In genomic region chr9:99905833-99906402, GRCh38 we compare ENCODE assay signal across 8 cellular contexts. TPM values are rescaled to one million over a fixed set of nuclear protein-coding genes. Genes with fewer than 3 reads are reported as not detected.
DNase-seq lines count a peak whose midpoint lies in the region; ATAC-seq, FAIRE-seq and TF ChIP-seq lines count a peak whose summit lies in the region.

No MANE protein-coding gene starts in this region.

- no peak for FAIRE-seq in endothelial cell of umbilical vein (lab: Jason Lieb, UNC)

- peaks cover 0 to 26% (median 18%) of the 10 kb centered on the region in 9 donors for H3K4me1 ChIP-seq in heart right ventricle
- peaks cover 20% of the 10 kb centered on the region for H3K4me1 ChIP-seq in OCI-LY1 (ENCODE audit: insufficient read depth, low read length, severe bottlenecking)
- peaks cover 3% of the 10 kb centered on the region for H3K4me1 ChIP-seq in endothelial cell of umbilical vein (ENCODE audit: control insufficient read depth, extremely low read depth, insufficient read depth, low read length)
- peaks cover 11 to 12% of the 10 kb centered on the region in 2 experiments for H3K4me1 ChIP-seq in neutrophil (ENCODE audit: control insufficient read depth in 1 of 2, insufficient read depth in 1 of 2, low read depth in 1 of 2, low read length in 1 of 2)

- H4K20me1 ChIP-seq in OCI-LY1 (ENCODE audit: insufficient read depth, low read length) (no peaks in the 10 kb centered on the region), endothelial cell of umbilical vein (replicated peaks; ENCODE audit: control insufficient read depth, extremely low read depth, insufficient read depth, low read length) (no peaks in the 10 kb centered on the region)

- no peaks in the 10 kb centered on the region for H3F3A ChIP-seq in OCI-LY1 (ENCODE audit: insufficient read depth, low read length)

- H3K4me3 ChIP-seq in heart right ventricle: peak overlapping the region; percentile 74 to 99 (median 94)
- peak overlapping the region; percentile 76 for H3K4me3 ChIP-seq in OCI-LY1 (ENCODE audit: low read depth, low read length, poor library complexity, severe bottlenecking)
- H3K4me3 ChIP-seq in endothelial cell of umbilical vein (replicated peaks in 1 of 3; ENCODE audit: insufficient read depth in 1 of 3, low read depth in 1 of 3, low read length in 3 of 3): peak overlapping the region; percentile 26 to 90 (median 66)
- peak overlapping the region; percentile 87 to 95 for H3K4me3 ChIP-seq in neutrophil (ENCODE audit: low read depth in 1 of 2, low read length in 1 of 2)

- H3K79me2 ChIP-seq in OCI-LY1 (ENCODE audit: insufficient read depth, low read length) (0 out of 2 replicates have a peak, but pooled peaks cover 3% of the 10 kb centered on the region), endothelial cell of umbilical vein (ENCODE audit: control insufficient read depth, insufficient read depth, low read length) (no peaks in the 10 kb centered on the region)

- H3K36me3 ChIP-seq in heart right ventricle (peaks cover 0 to 2% (median 0%) of the 10 kb centered on the region in 9 donors), OCI-LY1 (ENCODE audit: insufficient read depth, low read length) (no peaks in the 10 kb centered on the region), endothelial cell of umbilical vein (ENCODE audit: control insufficient read depth in 2 of 2, extremely low read depth in 1 of 2, insufficient read depth in 2 of 2, low read length in 2 of 2) (no peaks in the 10 kb centered on the region), neutrophil (no peaks in the 10 kb centered on the region)

- H3K9me2 ChIP-seq in OCI-LY1 (ENCODE audit: low read depth, low read length): no peaks in the 10 kb centered on the region

- H3K9me3 ChIP-seq in heart right ventricle (no peaks in the 10 kb centered on the region), OCI-LY1 (ENCODE audit: low read length) (no peaks in the 10 kb centered on the region), endothelial cell of umbilical vein (replicated peaks; ENCODE audit: control insufficient read depth, insufficient read depth, low read length) (no peaks in the 10 kb centered on the region), neutrophil (no peaks in the 10 kb centered on the region)

- ATAC-seq in heart right ventricle (peak in 1 of 8 donors; percentile 3), left cardiac atrium (no peak), omental fat pad (ENCODE audit: low FRiP score) (no peak)

- H3K27me3 ChIP-seq in heart right ventricle (no peaks in the 10 kb centered on the region), OCI-LY1 (ENCODE audit: insufficient read depth, low read length) (no peaks in the 10 kb centered on the region), endothelial cell of umbilical vein (ENCODE audit: control insufficient read depth in 2 of 2, insufficient read depth in 2 of 2, low read length in 2 of 2) (no peaks in the 10 kb centered on the region), neutrophil (no peaks in the 10 kb centered on the region)

- TF ChIP-seq POLR2A in endothelial cell of umbilical vein (IDR thresholded peaks at IDR 0.05; ENCODE audit: low read depth, low read length): no peak

- TF ChIP-seq CTCF in heart right ventricle (IDR thresholded peaks at IDR 0.05) (no peak), OCI-LY1 (IDR thresholded peaks at IDR 0.05; ENCODE audit: low read length) (no peak), endothelial cell of umbilical vein (IDR thresholded peaks at IDR 0.05; ENCODE audit: extremely low read depth in 1 of 2, insufficient read depth in 1 of 2, low read depth in 1 of 2, low read length in 2 of 2) (no peak), neutrophil (IDR thresholded peaks at IDR 0.05) (no peak), omental fat pad (IDR thresholded peaks at IDR 0.05) (no peak)

- H3K4me2 ChIP-seq in OCI-LY1 (ENCODE audit: low read length): peak overlapping the region; percentile 73
- peak overlapping the region; percentile 80 for H3K4me2 ChIP-seq in endothelial cell of umbilical vein (ENCODE audit: insufficient read depth, low read length)

- CTCF ChIA-PET in endothelial cell of umbilical vein (lab: Charles Lee): interaction anchor here (0.9 to 1.8 kb wide), 7 partner anchors 9 to 733 kb away, joined by 3 to 5 read pairs (median 4); no protein-coding TSS in a partner anchor

- 33 to 34% methylated on average over 9 of the region's 9 CpGs for WGBS in heart right ventricle, 2 donors

- H3K27ac ChIP-seq in heart right ventricle (peak overlapping the region; percentile 91 to 99 (median 98)), OCI-LY1 (ENCODE audit: low read depth, low read length, poor library complexity, severe bottlenecking) (no peak overlapping the region), endothelial cell of umbilical vein (ENCODE audit: insufficient read depth, low read depth, low read length) (no peak overlapping the region), neutrophil (peak overlapping the region; percentile 88)

- H2AFZ ChIP-seq in OCI-LY1 (ENCODE audit: low read length) (peak overlapping the region; percentile 69; the same call in 1 of the 2 replicates), endothelial cell of umbilical vein (ENCODE audit: low read depth, low read length) (peak overlapping the region; percentile 93)

- no peaks in the 10 kb centered on the region for H3K9me1 ChIP-seq in endothelial cell of umbilical vein (replicated peaks; ENCODE audit: control insufficient read depth, extremely low read depth, insufficient read depth, low read length)

- H3K9ac ChIP-seq in OCI-LY1 (ENCODE audit: low read length) (peak overlapping the region; percentile 31; the same call in 1 of the 2 replicates), endothelial cell of umbilical vein (replicated peaks; ENCODE audit: extremely low read depth, insufficient read depth, low read length) (no peak overlapping the region)

- intact Hi-C loops in heart right ventricle (cut with DNase I) (loop anchor here in 6 of 10 donors (2.0 to 10.0 kb wide), 5 partner anchors 81 to 99 kb away; partner anchors contain the start of gene NR4A3 (in 2 of the 6)), left cardiac atrium (cut with DNase I) (loop anchor here in 1 of 2 donors (5.0 kb wide), 1 partner anchor 559 kb away; no protein-coding TSS in a partner anchor), endothelial cell of umbilical vein (cut with micrococcal nuclease) (loop anchor here (1.0 to 5.0 kb wide), 3 partner anchors 43 to 639 kb away; partner anchors contain the start of gene NR4A3)

- DNase-seq in heart right ventricle (no peak), left cardiac atrium (no peak), endothelial cell of umbilical vein (ENCODE audit: low read depth, low spot score) (no peak), MV-4-11 (lab: John Stamatoyannopoulos, UW) (no peak), amniotic stem cell (lab: John Stamatoyannopoulos, UW) (no peak), omental fat pad (ENCODE audit: low spot score) (no peak)

- BruUV-seq in endothelial cell of umbilical vein (replicated peaks; lab: Mats Ljungman, UMichigan): TSS peak; percentile 28

- dilution Hi-C loops in endothelial cell of umbilical vein (cut with MboI; ENCODE audit: extremely low pct_ligation_motif_present, low sequenced_read_pairs): no loop called here

- POLR2A ChIA-PET in endothelial cell of umbilical vein (lab: Charles Lee): interaction anchor here (0.7 kb wide), 1 partner anchor 12 kb away, joined by 3 read pairs; no protein-coding TSS in a partner anchor

TF ChIP-seq in endothelial cell of umbilical vein, 7 proteins besides CTCF, POLR2A, EP300 and RAD21:
- TF ChIP-seq JUN (IDR thresholded peaks at IDR 0.05; ENCODE audit: borderline replicate concordance, insufficient read depth, insufficient read length, low read depth) (no peak), POLR2AphosphoS5 (IDR thresholded peaks at IDR 0.05; ENCODE audit: insufficient read depth, low read depth, low read length) (no peak), FOS (IDR thresholded peaks at IDR 0.05; ENCODE audit: borderline replicate concordance, insufficient read depth, low read length) (no peak), MAX (IDR thresholded peaks at IDR 0.05; ENCODE audit: insufficient read depth, insufficient read length) (no peak), EZH2 (IDR thresholded peaks at IDR 0.05; ENCODE audit: borderline replicate concordance, low read depth, low read length, severe bottlenecking) (no peak), GATA2 (IDR thresholded peaks at IDR 0.05; ENCODE audit: insufficient read depth, insufficient read length, low read depth, low read length) (no peak), MYC (IDR thresholded peaks at IDR 0.05; ENCODE audit: low read depth, low read length) (no peak)

RNA-seq across cellular contexts. Expression of gene STX17, which starts 0.5 kb away (rescaled TPM):
- 10 to 100 TPM; 21.4 to 31.1 (median 24.1) TPM for total RNA-seq in heart right ventricle
- polyA plus RNA-seq in heart right ventricle: 1 to 10 TPM; 4.1 to 7.8 TPM
- total RNA-seq in left cardiac atrium: 10 to 100 TPM; 17.3 to 19.9 TPM
- 14.8 and 17.6 TPM in 2 replicates for total RNA-seq in endothelial cell of umbilical vein
- polyA plus RNA-seq in endothelial cell of umbilical vein: 3.6 and 5.3 TPM in 2 replicates
- polyA plus RNA-seq in endothelial cell of umbilical vein (2011; cell fraction: cytosol; rRNA removed): 4.8 and 5.2 TPM in 2 replicates
- polyA plus RNA-seq in endothelial cell of umbilical vein (2011; cell fraction: nucleus; rRNA removed): 13.3 and 16.8 TPM in 2 replicates
- 9.4 and 11.7 TPM in 2 replicates for polyA plus RNA-seq in endothelial cell of umbilical vein (2012)
- 11.9 and 14.2 TPM in 2 replicates for polyA minus RNA-seq in endothelial cell of umbilical vein
- 8.4 TPM for polyA minus RNA-seq in endothelial cell of umbilical vein (2011; cell fraction: cytosol; rRNA and poly(A)+ RNA removed)
- 23.3 and 29.8 TPM in 2 replicates for polyA minus RNA-seq in endothelial cell of umbilical vein (2011; cell fraction: nucleus; rRNA and poly(A)+ RNA removed)
- 10 to 100 TPM; 18.1 to 51.1 (median 20.5) TPM for total RNA-seq in omental fat pad

Comparison
In these comparisons a context has a peak if more than half of its experiments do, and no peak if none do; other contexts are left out.
1. H3K27ac ChIP-seq: peak in heart right ventricle (10 of 10) and neutrophil (single experiment); none in OCI-LY1 (single experiment) and endothelial cell of umbilical vein (single experiment).
2. Peak in every context shown above with its lines, with median percentiles within 50 percentile points of each other: H3K4me3 ChIP-seq.